23 cellular contexts compared by ENCODE assay signal in the genomic region with DNA sequence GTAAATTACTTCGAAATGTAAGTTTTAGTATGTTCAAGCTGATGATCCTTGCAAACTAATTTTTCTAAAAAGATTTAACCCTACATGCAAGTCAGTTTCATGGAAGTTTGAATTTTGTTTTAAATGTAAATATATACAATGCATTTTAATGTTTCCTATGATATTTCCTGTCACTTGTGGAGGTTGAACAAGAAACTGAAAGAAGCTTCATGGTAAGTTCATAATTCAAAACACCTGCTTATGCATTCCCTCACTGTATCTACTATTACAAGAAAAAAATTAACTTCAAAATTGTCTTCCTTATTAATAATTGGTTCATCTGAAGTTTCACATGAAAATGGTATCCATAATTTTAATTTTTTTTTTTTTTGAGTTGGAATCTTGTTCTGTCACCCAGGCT. TPM values are rescaled to one million over a fixed set of nuclear protein-coding genes. Genes with fewer than 3 reads are reported as not detected.
DNase-seq lines count a peak whose midpoint lies in the region; ATAC-seq, FAIRE-seq and TF ChIP-seq lines count a peak whose summit lies in the region.
"Had no signal": no experiment of that assay in that cellular context is flagged by ENCODE, and none has a peak within 500 bp of the region (broad histone marks: within the 10 kb centered on the region; RNA-seq: fewer than 3 reads in every experiment).

No MANE protein-coding gene starts in this region.

- H3K9me2 ChIP-seq in MM.1S (replicated peaks; ENCODE audit: insufficient read depth, low read length), result no peaks in the 10 kb centered on the region

- H3K4me3 ChIP-seq in MM.1S (ENCODE audit: low read length), result no peak overlapping the region
- H3K4me3 ChIP-seq in SK-N-MC, result peak overlapping the region; percentile 58
- no peak overlapping the region for H3K4me3 ChIP-seq in colonic mucosa
- no peak overlapping the region for H3K4me3 ChIP-seq in foreskin fibroblast (ENCODE audit: low read depth in 1 of 2, low read length in 2 of 2)
- H3K4me3 ChIP-seq: BLaER1 treated with 17β-estradiol and CSF1 and Interleukin-3, amounts not matched to agents 10 nM and 100 nM; GM12878 had no signal

- no peaks in the 10 kb centered on the region for H3K79me2 ChIP-seq in MM.1S (ENCODE audit: low read length)

- no peak overlapping the region for H2AFZ ChIP-seq in MM.1S (ENCODE audit: low read length)

- H3K9ac ChIP-seq in MM.1S (ENCODE audit: low read length) (no peak overlapping the region), SK-N-MC (ENCODE audit: insufficient read length) (no peak overlapping the region), colonic mucosa (ENCODE audit: low read depth in 2 of 2, low read length in 2 of 2) (no peak overlapping the region)
- H3K9ac ChIP-seq: BLaER1 treated with 17β-estradiol and CSF1 and Interleukin-3, amounts not matched to agents 10 nM and 100 nM had no signal

- no peaks in the 10 kb centered on the region for H3F3A ChIP-seq in MM.1S (ENCODE audit: insufficient read depth, low read length)

- FAIRE-seq in GM18507 (lab: Jason Lieb, UNC), result peak; percentile 72
- FAIRE-seq: A204.1, GM12878 had no signal

- intact Hi-C loops in colonic mucosa (cut with DNase I), result no loop called here

- no peaks in the 10 kb centered on the region for H4K20me1 ChIP-seq in MM.1S (ENCODE audit: insufficient read depth, low read length)
- H4K20me1 ChIP-seq: BLaER1 treated with 17β-estradiol and CSF1 and Interleukin-3, amounts not matched to agents 10 nM and 100 nM had no signal

- ATAC-seq in HG03196 (IDR thresholded peaks at IDR 0.05; ENCODE audit: unreplicated experiment), result no peak
- ATAC-seq: CD8-positive, alpha-beta T cell; GM12878 had no signal

- H3K4me2 ChIP-seq in MM.1S (ENCODE audit: low read depth, low read length), result no peak overlapping the region
- H3K4me2 ChIP-seq: BLaER1 treated with 17β-estradiol and CSF1 and Interleukin-3, amounts not matched to agents 10 nM and 100 nM had no signal

- H3K4me1 ChIP-seq in MM.1S (ENCODE audit: low read length), result peaks cover 11% of the 10 kb centered on the region; the same call in 1 of the 2 replicates
- no peaks in the 10 kb centered on the region for H3K4me1 ChIP-seq in colonic mucosa

- H3K27me3 ChIP-seq in MM.1S (replicated peaks; ENCODE audit: insufficient read depth, low read length) (no peaks in the 10 kb centered on the region), colonic mucosa (no peaks in the 10 kb centered on the region)
- H3K27me3 ChIP-seq: BLaER1 treated with 17β-estradiol and CSF1 and Interleukin-3, amounts not matched to agents 10 nM and 100 nM had no signal

- H3K36me3 ChIP-seq in MM.1S (replicated peaks; ENCODE audit: insufficient read depth, low read length) (no peaks in the 10 kb centered on the region), SK-N-MC (ENCODE audit: insufficient read depth, low read length) (no peaks in the 10 kb centered on the region), colonic mucosa (no peaks in the 10 kb centered on the region)
- H3K36me3 ChIP-seq: BLaER1 treated with 17β-estradiol and CSF1 and Interleukin-3, amounts not matched to agents 10 nM and 100 nM had no signal

- DNase-seq in GM18507 (ENCODE audit: extremely low spot score, insufficient read length, low read depth), result no peak
- peak; percentile 8 for DNase-seq in MM.1S
- DNase-seq in SK-N-MC (ENCODE audit: low read depth, low spot score), result peak; percentile 85
- DNase-seq in stimulated activated naive CD4-positive, alpha-beta T cell (lab: John Stamatoyannopoulos, UW), result no peak
- DNase-seq in colonic mucosa, result no peak
- no peak for DNase-seq in foreskin fibroblast
- DNase-seq: 8988T; AML-193; CD4-positive, alpha-beta T cell; CD8-positive, alpha-beta T cell; DMS 273 treated with DMSO at 0.1 percent for 48 hours; DMS153; DMS53; DMS79; DND-41; EL; GDM1 had no signal

- H3K9me3 ChIP-seq in MM.1S (replicated peaks; ENCODE audit: insufficient read depth, low read length), result no peaks in the 10 kb centered on the region
- no peaks in the 10 kb centered on the region; the same call in 1 of the 2 replicates for H3K9me3 ChIP-seq in SK-N-MC (ENCODE audit: low read depth, low read length)
- no peaks in the 10 kb centered on the region for H3K9me3 ChIP-seq in colonic mucosa
- H3K9me3 ChIP-seq: BLaER1 treated with 17β-estradiol and CSF1 and Interleukin-3, amounts not matched to agents 10 nM and 100 nM had no signal

- H3K27ac ChIP-seq in MM.1S (ENCODE audit: low read length), result no peak overlapping the region
- H3K27ac ChIP-seq in SK-N-MC, result peak overlapping the region; percentile 93
- no peak overlapping the region for H3K27ac ChIP-seq in colonic mucosa
- H3K27ac ChIP-seq: BLaER1 treated with 17β-estradiol and CSF1 and Interleukin-3, amounts not matched to agents 10 nM and 100 nM; C4-2B had no signal

- TF ChIP-seq CTCF in MM.1S (IDR thresholded peaks at IDR 0.05; ENCODE audit: low read length) (no peak), colonic mucosa (IDR thresholded peaks at IDR 0.05) (no peak), foreskin fibroblast (IDR thresholded peaks at IDR 0.05; ENCODE audit: low read depth, low read length) (no peak)

RNA-seq across cellular contexts. Expression of gene KIF6, which starts 24.8 kb away (rescaled TPM):
- under 1 TPM; 0.08 to 0.17 TPM for total RNA-seq in colonic mucosa
- total RNA-seq: B cell; CD4-positive, alpha-beta T cell; CD8-positive, alpha-beta T cell had no signal

Comparison
In these comparisons a context has a peak if more than half of its experiments do, and no peak if none do; other contexts are left out.
1. DNase-seq: peak in MM.1S (single experiment) and SK-N-MC (single experiment); none in GM18507 (single experiment), stimulated activated naive CD4-positive, alpha-beta T cell (0 of 6), colonic mucosa (single experiment) and foreskin fibroblast (0 of 2).